ENCODE assay signal across 2 cellular contexts in genomic region chr11:2136952-2137201, GRCh38.
TF ChIP-seq lines count a peak whose summit lies in the region.

No MANE protein-coding gene starts in this region.

TF ChIP-seq in IMR-90, 13 proteins besides CTCF, POLR2A, EP300 and RAD21:
- TF ChIP-seq BHLHE40 (IDR thresholded peaks at IDR 0.05; ENCODE audit: low read depth, low read length) = no peak
TF ChIP-seq in IMR-90: peak in this region for 0.

TF ChIP-seq in HepG2, 621 proteins besides CTCF, POLR2A, EP300 and RAD21 (continues in another document):
- TF ChIP-seq HNRNPLL (IDR thresholded peaks at IDR 0.05; ENCODE audit: low read depth, low read length, poor library complexity, severe bottlenecking) (peak; percentile 1), ZNF782 (CRISPR knock-in tag; IDR thresholded peaks at IDR 0.05; ENCODE audit: borderline replicate concordance) (no peak), ZSCAN20 (CRISPR knock-in tag; IDR thresholded peaks at IDR 0.05; ENCODE audit: borderline replicate concordance) (no peak), KDM5A (IDR thresholded peaks at IDR 0.05; ENCODE audit: borderline replicate concordance, low read length) (0 out of 2 replicates have a peak, but pooled peaks have one; percentile 9), NR3C1 (CRISPR knock-in tag; IDR thresholded peaks at IDR 0.05) (no peak), ZFP41 (CRISPR knock-in tag; IDR thresholded peaks at IDR 0.05; ENCODE audit: borderline replicate concordance) (no peak), ZEB1 (IDR thresholded peaks at IDR 0.05; ENCODE audit: insufficient replicate concordance, low read depth) (no peak), MYC (CRISPR knock-in tag; IDR thresholded peaks at IDR 0.05; ENCODE audit: borderline replicate concordance) (no peak), ARID2 (CRISPR knock-in tag; IDR thresholded peaks at IDR 0.05; ENCODE audit: borderline replicate concordance) (peak; percentile 49; the same call in 1 of the 2 replicates), JUNB (CRISPR knock-in tag; IDR thresholded peaks at IDR 0.05; ENCODE audit: borderline replicate concordance) (no peak), SYNCRIP (IDR thresholded peaks at IDR 0.05; ENCODE audit: insufficient read depth, low read depth, low read length) (no peak), FOXA1 (IDR thresholded peaks at IDR 0.05) (no peak), FOXA1 (CRISPR knock-in tag; IDR thresholded peaks at IDR 0.05) (no peak), ZNF687 (CRISPR knock-in tag; IDR thresholded peaks at IDR 0.05) (no peak), HOXA9 (CRISPR knock-in tag; IDR thresholded peaks at IDR 0.05; ENCODE audit: borderline replicate concordance) (0 out of 2 replicates have a peak, but pooled peaks have one; percentile 6), GLMP (CRISPR knock-in tag; IDR thresholded peaks at IDR 0.05; ENCODE audit: borderline replicate concordance) (no peak), ZNF256 (CRISPR knock-in tag; conservative IDR thresholded peaks at IDR 0.05) (no peak), ATF7-NPFF (CRISPR knock-in tag; IDR thresholded peaks at IDR 0.05; ENCODE audit: low read depth) (no peak; the same call in 1 of the 2 replicates), RBM22 (optimal IDR thresholded peaks at IDR 0.05; ENCODE audit: low read length) (no peak), ZNF761 (CRISPR knock-in tag; conservative IDR thresholded peaks at IDR 0.05) (no peak), ZNF446 (CRISPR knock-in tag; IDR thresholded peaks at IDR 0.05) (0 out of 2 replicates have a peak, but pooled peaks have one; percentile 17), GABPA (IDR thresholded peaks at IDR 0.05; ENCODE audit: low read depth, low read length) (no peak), GABPA (CRISPR knock-in tag; IDR thresholded peaks at IDR 0.05; ENCODE audit: low read depth) (no peak), E2F1 (CRISPR knock-in tag; IDR thresholded peaks at IDR 0.05) (no peak), ZNF737 (CRISPR knock-in tag; IDR thresholded peaks at IDR 0.05; ENCODE audit: borderline replicate concordance) (no peak), ZBTB3 (CRISPR knock-in tag; IDR thresholded peaks at IDR 0.05; ENCODE audit: borderline replicate concordance, low read depth) (no peak), NFE2 (CRISPR knock-in tag; IDR thresholded peaks at IDR 0.05) (no peak), ZSCAN25 (CRISPR knock-in tag; IDR thresholded peaks at IDR 0.05) (0 out of 2 replicates have a peak, but pooled peaks have one; percentile 34), ZNF260 (CRISPR knock-in tag; IDR thresholded peaks at IDR 0.05; ENCODE audit: borderline replicate concordance, low read depth) (no peak), ZBTB37 (CRISPR knock-in tag; IDR thresholded peaks at IDR 0.05) (0 out of 2 replicates have a peak, but pooled peaks have one; percentile 7), PPARG (CRISPR knock-in tag; conservative IDR thresholded peaks at IDR 0.05) (no peak), ZNF251 (CRISPR knock-in tag; IDR thresholded peaks at IDR 0.05) (no peak), KAT7 (CRISPR knock-in tag; IDR thresholded peaks at IDR 0.05; ENCODE audit: borderline replicate concordance) (no peak), CBX5 (CRISPR knock-in tag; IDR thresholded peaks at IDR 0.05; ENCODE audit: borderline replicate concordance) (no peak), CCDC6 (CRISPR knock-in tag; IDR thresholded peaks at IDR 0.05) (peak; percentile 21; the same call in 1 of the 2 replicates), ZNF788 (CRISPR knock-in tag; IDR thresholded peaks at IDR 0.05; ENCODE audit: borderline replicate concordance) (peak; percentile 47; the same call in 1 of the 2 replicates), RBFOX2 (IDR thresholded peaks at IDR 0.05; ENCODE audit: low read depth, low read length) (peak; percentile 85), REL (CRISPR knock-in tag; conservative IDR thresholded peaks at IDR 0.05) (0 out of 2 replicates have a peak, but pooled peaks have one; percentile 9), TSC22D2 (CRISPR knock-in tag; IDR thresholded peaks at IDR 0.05; ENCODE audit: borderline replicate concordance) (no peak), ZNF629 (CRISPR knock-in tag; conservative IDR thresholded peaks at IDR 0.05) (no peak), ZNF512B (CRISPR knock-in tag; IDR thresholded peaks at IDR 0.05; ENCODE audit: borderline replicate concordance) (0 out of 2 replicates have a peak, but pooled peaks have one; percentile 16), SMARCC2 (IDR thresholded peaks at IDR 0.05) (no peak), ZNF713 (CRISPR knock-in tag; IDR thresholded peaks at IDR 0.05) (no peak), STAT5B (CRISPR knock-in tag; IDR thresholded peaks at IDR 0.05) (no peak), STAG1 (CRISPR knock-in tag; IDR thresholded peaks at IDR 0.05) (no peak), ZNF451 (CRISPR knock-in tag; IDR thresholded peaks at IDR 0.05) (no peak; the same call in 1 of the 2 replicates), ZNF749 (CRISPR knock-in tag; IDR thresholded peaks at IDR 0.05; ENCODE audit: borderline replicate concordance) (peak; percentile 89; the same call in 1 of the 2 replicates), ZNF775 (CRISPR knock-in tag; IDR thresholded peaks at IDR 0.05; ENCODE audit: borderline replicate concordance) (no peak), ZSCAN30 (CRISPR knock-in tag; IDR thresholded peaks at IDR 0.05) (no peak), ZFP90 (CRISPR knock-in tag; IDR thresholded peaks at IDR 0.05; ENCODE audit: borderline replicate concordance) (no peak), MZF1 (CRISPR knock-in tag; IDR thresholded peaks at IDR 0.05; ENCODE audit: borderline replicate concordance) (no peak), SIN3A (IDR thresholded peaks at IDR 0.05; ENCODE audit: borderline replicate concordance, low read depth, low read length) (no peak), ISL2 (CRISPR knock-in tag; IDR thresholded peaks at IDR 0.05) (no peak), NFKB2 (CRISPR knock-in tag; IDR thresholded peaks at IDR 0.05; ENCODE audit: borderline replicate concordance) (no peak), PRDM4 (CRISPR knock-in tag; IDR thresholded peaks at IDR 0.05; ENCODE audit: borderline replicate concordance) (no peak), NCOA1 (CRISPR knock-in tag; IDR thresholded peaks at IDR 0.05) (no peak), ZZZ3 (CRISPR knock-in tag; IDR thresholded peaks at IDR 0.05; ENCODE audit: borderline replicate concordance) (no peak), FLYWCH1 (CRISPR knock-in tag; IDR thresholded peaks at IDR 0.05) (peak; percentile 49; the same call in 1 of the 2 replicates), ZNF512 (CRISPR knock-in tag; IDR thresholded peaks at IDR 0.05) (no peak), JUN (CRISPR knock-in tag; IDR thresholded peaks at IDR 0.05) (no peak)
